Comparison of ENCODE assay signal across 8 cellular contexts in the genomic region with DNA sequence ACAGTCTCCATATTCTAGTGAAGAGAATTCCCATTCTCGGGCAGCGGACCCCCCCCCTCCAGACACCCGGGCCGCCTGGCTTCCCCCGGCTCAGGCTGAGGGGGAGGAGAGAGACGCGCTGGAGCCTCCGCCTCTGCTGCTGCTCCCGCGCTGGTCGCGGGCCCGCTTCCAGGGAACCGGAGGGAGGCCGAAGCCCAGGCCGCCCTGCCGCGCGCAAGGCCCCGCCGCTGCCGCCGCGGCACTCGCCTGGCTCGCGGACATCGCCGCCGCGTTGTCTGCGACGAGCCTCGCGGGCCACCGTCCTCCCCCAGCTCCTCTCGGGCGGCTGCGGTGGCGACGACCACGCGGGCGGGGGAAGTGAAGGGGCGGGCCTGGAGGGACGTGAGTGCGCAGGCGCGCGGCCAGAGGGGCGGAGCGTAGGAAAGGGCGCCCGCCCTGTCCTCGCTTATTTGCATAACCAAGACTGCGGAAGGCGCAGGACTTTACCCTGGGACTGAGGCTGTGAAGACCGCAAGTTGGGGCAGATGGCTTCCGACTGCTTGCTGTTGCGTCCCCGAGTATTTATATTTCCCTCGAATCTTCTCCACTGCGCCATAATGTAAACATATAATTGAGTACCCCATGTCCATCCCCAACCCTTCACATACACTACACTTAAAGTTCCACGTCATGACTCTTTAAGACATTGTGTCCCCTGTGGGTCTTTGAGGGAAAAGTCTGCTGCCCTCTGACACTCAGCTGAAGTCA. TPM values are rescaled to one million over a fixed set of nuclear protein-coding genes. Genes with fewer than 3 reads are reported as not detected.
DNase-seq lines count a peak whose midpoint lies in the region; ATAC-seq, FAIRE-seq and TF ChIP-seq lines count a peak whose summit lies in the region.

A gene with protein sequence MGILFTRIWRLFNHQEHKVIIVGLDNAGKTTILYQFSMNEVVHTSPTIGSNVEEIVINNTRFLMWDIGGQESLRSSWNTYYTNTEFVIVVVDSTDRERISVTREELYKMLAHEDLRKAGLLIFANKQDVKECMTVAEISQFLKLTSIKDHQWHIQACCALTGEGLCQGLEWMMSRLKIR (minus strand): TSS at position 279 of the 747 bp plus-strand sequence. CDS start 245 bp downstream, at position 34.

- no peak for TF ChIP-seq CTCF in H1 (IDR thresholded peaks at IDR 0.05; ENCODE audit: control extremely low read depth in 1 of 3, insufficient read depth in 1 of 3, low read depth in 1 of 3, low read length in 3 of 3)

- DNase-seq in COLO668 (lab: John Stamatoyannopoulos, UW; ENCODE audit: unreplicated experiment) = peak; percentile 96
- DNase-seq in HT1080 (ENCODE audit: low read depth) = peak; percentile 94
- DNase-seq in NOMO-1 treated with DMSO at 0.1 percent for 48 hours (lab: John Stamatoyannopoulos, UW; ENCODE audit: unreplicated experiment) = peak; percentile 93
- DNase-seq in activated CD8-positive, alpha-beta memory T cell treated with anti-CD3 and anti-CD28 coated beads for 4 hours (ENCODE audit: low read depth in 2 of 2) = peak; percentile 86 to 92
- DNase-seq in H1 (ENCODE audit: low read depth in 1 of 2, low spot score in 2 of 2) = peak; percentile 91 to 97
- DNase-seq in mesenchymal stem cell = peak; percentile 95
- peak; percentile 94 for DNase-seq in stimulated activated CD8-positive, alpha-beta memory T cell treated with anti-CD3 and anti-CD28 coated beads, Interleukin-12 subunit alpha, Interleukin-12 subunit beta, amount 100 ng/mL, for 4 hours (ENCODE audit: low read depth)

- H3K9ac ChIP-seq in H1 (replicated peaks in 1 of 4; ENCODE audit: extremely low read depth in 1 of 4, low read depth in 3 of 4, low read length in 3 of 4) = peak within 1 kb of the TSS; percentile 79 to 96 (median 89)
- H3K9ac ChIP-seq in mesenchymal stem cell (ENCODE audit: low read length) = peak within 1 kb of the TSS; percentile 89

- H3K56ac ChIP-seq in H1 (replicated peaks; ENCODE audit: insufficient read length, low read depth, low read length) = peak within 1 kb of the TSS; percentile 65

- H3K23me2 ChIP-seq in H1 (ENCODE audit: low read depth, low read length) = no peaks in the 10 kb centered on the region; the same call in 1 of the 2 replicates

- no peak within 1 kb of the TSS for H2BK15ac ChIP-seq in H1 (ENCODE audit: low read length)
- peak within 1 kb of the TSS; percentile 67 for H2BK15ac ChIP-seq in mesenchymal stem cell (ENCODE audit: low read depth, poor library complexity, severe bottlenecking)

- H3K27ac ChIP-seq in H1 (ENCODE audit: low read depth, low read length) (peak within 1 kb of the TSS; percentile 85), mesenchymal stem cell (ENCODE audit: low read length, poor library complexity, severe bottlenecking) (peak within 1 kb of the TSS; percentile 59)

- no peak within 1 kb of the TSS for H2BK20ac ChIP-seq in H1 (ENCODE audit: low read length)

- H2BK5ac ChIP-seq in H1 (ENCODE audit: low read depth, low read length) (peak within 1 kb of the TSS; percentile 40; the same call in 1 of the 2 replicates), mesenchymal stem cell (ENCODE audit: low read depth, low read length, poor library complexity, severe bottlenecking) (peak within 1 kb of the TSS; percentile 81)

- H3K9me3 ChIP-seq in H1 (ENCODE audit: insufficient read depth in 2 of 2, low read depth in 1 of 2, low read length in 1 of 2) (no peaks in the 10 kb centered on the region), mesenchymal stem cell (ENCODE audit: control insufficient read depth, low read length) (no peaks in the 10 kb centered on the region)

- H2AK5ac ChIP-seq in H1 (ENCODE audit: low read depth, low read length) (peak within 1 kb of the TSS; percentile 30; the same call in 1 of the 2 replicates), mesenchymal stem cell (ENCODE audit: low read length, severe bottlenecking) (no peak within 1 kb of the TSS)

- H3K23ac ChIP-seq in H1 (ENCODE audit: insufficient read length) = no peak within 1 kb of the TSS
- peak within 1 kb of the TSS in 1 of 2 experiments; percentile 66 for H3K23ac ChIP-seq in mesenchymal stem cell (ENCODE audit: low read length in 2 of 2)

- peak within 1 kb of the TSS; percentile 8 for H4K91ac ChIP-seq in H1 (replicated peaks; ENCODE audit: insufficient read length, low read length)
- peak within 1 kb of the TSS; percentile 99 for H4K91ac ChIP-seq in mesenchymal stem cell (ENCODE audit: low read length)

- H3K27me3 ChIP-seq in H1 (replicated peaks in 1 of 4; ENCODE audit: control insufficient read depth in 3 of 4, extremely low read depth in 1 of 4, insufficient read depth in 3 of 4, low read length in 3 of 4) = no peaks in the 10 kb centered on the region
- no peaks in the 10 kb centered on the region for H3K27me3 ChIP-seq in mesenchymal stem cell (ENCODE audit: control insufficient read depth in 1 of 2, insufficient read depth in 1 of 2, low read length in 2 of 2)

- peaks cover 0 to 17% (median 9%) of the 10 kb centered on the region in 4 experiments; a peak in 5 of 7 replicates for H3K4me1 ChIP-seq in H1 (replicated peaks in 1 of 4; ENCODE audit: control insufficient read depth in 3 of 4, insufficient read depth in 4 of 4, low read length in 3 of 4)
- H3K4me1 ChIP-seq in mesenchymal stem cell (ENCODE audit: control insufficient read depth, insufficient read depth, low read depth, low read length) = peaks cover 7% of the 10 kb centered on the region

- CTCF ChIA-PET in H1 (lab: Charles Lee; ENCODE audit: partially characterized antibody) = interaction anchor here (0.9 to 1.3 kb wide), 3 partner anchors 20 to 170 kb away, joined by 3 to 6 read pairs (median 3); no protein-coding TSS in a partner anchor

- no peak for TF ChIP-seq RAD21 in H1 (IDR thresholded peaks at IDR 0.05 in 1 of 2, conservative IDR thresholded peaks at IDR 0.05 in 1 of 2; ENCODE audit: low read depth in 2 of 2, low read length in 2 of 2)

- no peaks in the 10 kb centered on the region for H3K79me1 ChIP-seq in H1 (ENCODE audit: low read depth, low read length)
- peaks cover 4% of the 10 kb centered on the region for H3K79me1 ChIP-seq in mesenchymal stem cell (replicated peaks; ENCODE audit: low read length, poor library complexity, severe bottlenecking)

- H3K4me2 ChIP-seq in H1 (ENCODE audit: insufficient read depth in 1 of 2, low read depth in 2 of 2, low read length in 2 of 2) = peak within 1 kb of the TSS; percentile 82 to 89
- H3K4me2 ChIP-seq in mesenchymal stem cell (ENCODE audit: low read length, poor library complexity, severe bottlenecking) = peak within 1 kb of the TSS; percentile 78

- no peak within 1 kb of the TSS; the same call in 1 of the 2 replicates for H2BK12ac ChIP-seq in H1 (ENCODE audit: low read depth, low read length)
- H2BK12ac ChIP-seq in mesenchymal stem cell (ENCODE audit: low read length in 2 of 2) = no peak within 1 kb of the TSS

- H3K4ac ChIP-seq in H1 (replicated peaks; ENCODE audit: insufficient read length, low read depth, low read length) = no peak within 1 kb of the TSS
- peak within 1 kb of the TSS; percentile 94 to 97 for H3K4ac ChIP-seq in mesenchymal stem cell (ENCODE audit: low read depth in 1 of 2, low read length in 2 of 2)

- no peak for TF ChIP-seq EP300 in H1 (IDR thresholded peaks at IDR 0.05; ENCODE audit: borderline replicate concordance in 1 of 2, low read depth in 2 of 2, low read length in 2 of 2)

- peaks cover 8 to 9% of the 10 kb centered on the region in 2 experiments for H4K20me1 ChIP-seq in H1 (replicated peaks in 1 of 2; ENCODE audit: control insufficient read depth in 1 of 2, insufficient read depth in 2 of 2, low read length in 2 of 2)

- peaks cover 14 to 47% of the 10 kb centered on the region in 2 experiments for H3K79me2 ChIP-seq in H1 (ENCODE audit: control insufficient read depth in 1 of 2, insufficient read depth in 2 of 2, low read length in 2 of 2)

- no peak within 1 kb of the TSS for H4K5ac ChIP-seq in H1 (ENCODE audit: insufficient read length, low read depth, low read length)

- FAIRE-seq in H1 (lab: Jason Lieb, UNC) = peak; percentile 60

- H3K36me3 ChIP-seq in H1 (ENCODE audit: control insufficient read depth in 2 of 4, insufficient read depth in 4 of 4, low read length in 3 of 4) (no peaks in the 10 kb centered on the region), mesenchymal stem cell (ENCODE audit: control insufficient read depth in 1 of 2, insufficient read depth in 2 of 2, low read depth in 1 of 2, low read length in 2 of 2) (no peaks in the 10 kb centered on the region)

- peak within 1 kb of the TSS; percentile 88 to 98 (median 92) for H3K4me3 ChIP-seq in H1 (ENCODE audit: extremely low read depth in 1 of 4, insufficient read depth in 2 of 4, low read depth in 3 of 4, low read length in 4 of 4)
- peak within 1 kb of the TSS; percentile 90 to 95 for H3K4me3 ChIP-seq in mesenchymal stem cell (ENCODE audit: insufficient read depth in 1 of 2, low read depth in 1 of 2, low read length in 2 of 2)

- ATAC-seq in GM21360 (IDR thresholded peaks at IDR 0.05; ENCODE audit: unreplicated experiment) = peak; percentile 90

- POLR2A ChIA-PET in H1 (lab: Charles Lee; ENCODE audit: partially characterized antibody) = interaction anchor here (0.5 to 3.0 kb wide), 21 partner anchors 9 to 393 kb away, joined by 3 to 21 read pairs (median 3); no protein-coding TSS in a partner anchor

- TF ChIP-seq POLR2A in H1 (IDR thresholded peaks at IDR 0.05; ENCODE audit: control extremely low read depth in 1 of 2, low read depth in 2 of 2, low read length in 2 of 2) = peak; percentile 89 to 93

- WGBS in H1 (ENCODE audit: extremely low coverage in 1 of 2, insufficient coverage in 1 of 2, insufficient read length in 1 of 2, insufficient replicate concordance in 2 of 2, low coverage in 1 of 2, low lambda C conversion rate in 2 of 2, missing lambda C conversion rate in 1 of 2), 2 experiments = 3% methylated on average over 18 of the region's 64 CpGs; no CpG with 5 or more reads in 1 of the 2 experiments
- under 1% methylated on average over 38 of the region's 64 CpGs for WGBS in mesenchymal stem cell

- H3K18ac ChIP-seq in H1 (ENCODE audit: extremely low read depth, low read length) (peak within 1 kb of the TSS; percentile 81; the same call in 1 of the 2 replicates), mesenchymal stem cell (ENCODE audit: low read depth in 1 of 2, low read length in 2 of 2) (peak within 1 kb of the TSS; percentile 89 to 96)

- H4K8ac ChIP-seq in H1 (ENCODE audit: extremely low read depth, insufficient read depth, low read length) (peak within 1 kb of the TSS; percentile 96), mesenchymal stem cell (ENCODE audit: low read length) (peak within 1 kb of the TSS; percentile 99)

- H2AFZ ChIP-seq in H1 (ENCODE audit: low read length) = peak within 1 kb of the TSS; percentile 94
- peak within 1 kb of the TSS; percentile 96 for H2AFZ ChIP-seq in mesenchymal stem cell (ENCODE audit: low read depth, low read length)

- H3K14ac ChIP-seq in H1 (ENCODE audit: insufficient read length) (no peak within 1 kb of the TSS), mesenchymal stem cell (ENCODE audit: low read length in 2 of 2) (peak within 1 kb of the TSS; percentile 44 to 92)

- H2BK120ac ChIP-seq in H1 (replicated peaks; ENCODE audit: low read depth, low read length) = no peak within 1 kb of the TSS
- H2BK120ac ChIP-seq in mesenchymal stem cell (ENCODE audit: low read depth, low read length) = peak within 1 kb of the TSS; percentile 79

RNA-seq across cellular contexts. Expression of the gene that starts here (rescaled TPM):
- 79.3 and 94.7 TPM in 2 replicates for total RNA-seq in HT1080 (2014; rRNA removed; shearing (Covaris generic))
- 20.5 and 29.4 TPM in 2 replicates for polyA plus RNA-seq in HT1080 (2015; cell fraction: cytosol; rRNA removed)
- polyA plus RNA-seq in HT1080 (2015; cell fraction: nucleus; rRNA removed) = 13.5 and 15.2 TPM in 2 replicates
- total RNA-seq in H1 (2021; fragmentation: NEBNext Ultra II Directional; extraction: Animal tissue kit (Norgen Biotek cat#: 25700)) = 74.8 and 86.3 TPM in 2 replicates
- polyA plus RNA-seq in H1 (2011; rRNA removed) = 12.6 and 14.0 TPM in 2 replicates
- polyA plus RNA-seq in H1 (2011; cell fraction: cytosol; rRNA removed) = 23.1 TPM
- 16.5 TPM for polyA plus RNA-seq in H1 (2011; cell fraction: nucleus; rRNA removed)
- polyA plus RNA-seq in H1 (2012, experiment 1 of 2) = 24.4 to 46.2 TPM (median 26.6 TPM) in 4 replicates
- polyA plus RNA-seq in H1 (2012, experiment 2 of 2) = 4.0 TPM
- polyA plus RNA-seq in H1 (2013, experiment 1 of 2) = 49.2 TPM
- polyA plus RNA-seq in H1 (2013, experiment 2 of 2) = 50.5 TPM
- polyA minus RNA-seq in H1 (2011; rRNA and poly(A)+ RNA removed) = 30.4 and 55.5 TPM in 2 replicates
- 21.1 TPM for polyA minus RNA-seq in H1 (2011; cell fraction: cytosol; rRNA and poly(A)+ RNA removed)
- 64.5 TPM for polyA minus RNA-seq in H1 (2011; cell fraction: nucleus; rRNA and poly(A)+ RNA removed)
- polyA plus RNA-seq in mesenchymal stem cell (2013, experiment 1 of 2) = 25.4 TPM
- polyA plus RNA-seq in mesenchymal stem cell (2013, experiment 2 of 2) = 28.4 TPM

Comparison
In these comparisons a context has a peak if more than half of its experiments do, and no peak if none do; other contexts are left out.
1. Peak in every context shown above with its lines: DNase-seq, ATAC-seq, H3K4me3 ChIP-seq and H3K27ac ChIP-seq.